1 cellular context compared by ENCODE assay signal in the genomic region with DNA sequence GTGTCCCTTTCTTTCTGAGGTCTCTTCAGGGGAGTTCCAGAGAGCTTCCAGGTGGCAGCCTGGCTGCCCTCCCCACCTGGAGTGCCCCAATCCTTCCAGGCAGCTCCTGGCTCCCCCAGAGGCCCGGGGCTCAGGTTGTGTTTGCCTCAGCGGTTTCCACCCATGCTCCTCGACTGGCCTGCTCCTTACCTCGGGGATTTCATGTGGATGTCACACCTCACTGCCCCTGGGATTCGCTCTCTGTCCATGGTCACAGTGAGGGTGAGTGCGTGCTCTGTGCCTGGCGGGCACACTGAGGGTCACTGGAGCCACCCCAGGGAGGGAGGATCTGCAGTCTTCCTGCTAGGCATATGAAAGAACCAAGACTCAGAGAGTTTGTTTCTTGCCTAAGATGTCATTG.
TF ChIP-seq lines count a peak whose summit lies in the region.

No MANE protein-coding gene starts in this region.

TF ChIP-seq in SK-N-SH, 30 proteins besides CTCF, POLR2A, EP300 and RAD21 (continued from another document):
- TF ChIP-seq, protein P1, sequence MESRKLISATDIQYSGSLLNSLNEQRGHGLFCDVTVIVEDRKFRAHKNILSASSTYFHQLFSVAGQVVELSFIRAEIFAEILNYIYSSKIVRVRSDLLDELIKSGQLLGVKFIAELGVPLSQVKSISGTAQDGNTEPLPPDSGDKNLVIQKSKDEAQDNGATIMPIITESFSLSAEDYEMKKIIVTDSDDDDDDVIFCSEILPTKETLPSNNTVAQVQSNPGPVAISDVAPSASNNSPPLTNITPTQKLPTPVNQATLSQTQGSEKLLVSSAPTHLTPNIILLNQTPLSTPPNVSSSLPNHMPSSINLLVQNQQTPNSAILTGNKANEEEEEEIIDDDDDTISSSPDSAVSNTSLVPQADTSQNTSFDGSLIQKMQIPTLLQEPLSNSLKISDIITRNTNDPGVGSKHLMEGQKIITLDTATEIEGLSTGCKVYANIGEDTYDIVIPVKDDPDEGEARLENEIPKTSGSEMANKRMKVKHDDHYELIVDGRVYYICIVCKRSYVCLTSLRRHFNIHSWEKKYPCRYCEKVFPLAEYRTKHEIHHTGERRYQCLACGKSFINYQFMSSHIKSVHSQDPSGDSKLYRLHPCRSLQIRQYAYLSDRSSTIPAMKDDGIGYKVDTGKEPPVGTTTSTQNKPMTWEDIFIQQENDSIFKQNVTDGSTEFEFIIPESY (IDR thresholded peaks at IDR 0.05; ENCODE audit: borderline replicate concordance, low read depth) = no peak
- no peak for TF ChIP-seq CHD2 (IDR thresholded peaks at IDR 0.05; ENCODE audit: low read length, partially characterized antibody)
- TF ChIP-seq FOXJ3 (CRISPR knock-in tag; IDR thresholded peaks at IDR 0.05) = no peak
- no peak for TF ChIP-seq JUND (IDR thresholded peaks at IDR 0.05)
- TF ChIP-seq, protein P2, sequence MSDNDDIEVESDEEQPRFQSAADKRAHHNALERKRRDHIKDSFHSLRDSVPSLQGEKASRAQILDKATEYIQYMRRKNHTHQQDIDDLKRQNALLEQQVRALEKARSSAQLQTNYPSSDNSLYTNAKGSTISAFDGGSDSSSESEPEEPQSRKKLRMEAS (IDR thresholded peaks at IDR 0.05; ENCODE audit: low read depth) = no peak
- no peak for TF ChIP-seq RXRA (IDR thresholded peaks at IDR 0.05; ENCODE audit: borderline replicate concordance, low read depth)
- TF ChIP-seq YY1 (IDR thresholded peaks at IDR 0.05; ENCODE audit: low read depth) = no peak
- TF ChIP-seq ELF1 (IDR thresholded peaks at IDR 0.05) = no peak
- no peak for TF ChIP-seq SMC3 (IDR thresholded peaks at IDR 0.05; ENCODE audit: low read depth, low read length)
- TF ChIP-seq TEAD4 (IDR thresholded peaks at IDR 0.05; ENCODE audit: borderline replicate concordance, insufficient read depth) = no peak
